ENCODE assay signal across 30 cellular contexts in genomic region chr10:63636812-63637211, GRCh38.
DNase-seq lines count a peak whose midpoint lies in the region; ATAC-seq and TF ChIP-seq lines count a peak whose summit lies in the region.
"Had no signal": no experiment of that assay in that cellular context is flagged by ENCODE, and none has a peak within 500 bp of the region (broad histone marks: within the 10 kb centered on the region; RNA-seq: fewer than 3 reads in every experiment).

No MANE protein-coding gene starts in this region.

- H3K27me3 Mint-ChIP-seq in T-helper 17 cell, result no peaks in the 10 kb centered on the region
- H3K27me3 Mint-ChIP-seq: activated CD4-positive, alpha-beta T cell treated with anti-CD3 and anti-CD28 coated beads for 36 hours; activated naive CD8-positive, alpha-beta T cell treated with anti-CD3 and anti-CD28 coated beads, Interleukin-2, amount 50 U/mL, for 24 hours; activated T-cell treated with anti-CD3 and anti-CD28 coated beads, Interleukin-2, amount 50 U/mL, for 24 hours; CD4-positive, alpha-beta T cell had no signal

- intact Hi-C loops in esophagus squamous epithelium (cut with DNase I), result no loop called here

- peaks cover 5% of the 10 kb centered on the region for H3K4me1 Mint-ChIP-seq in T-helper 17 cell
- H3K4me1 Mint-ChIP-seq: activated CD4-positive, alpha-beta T cell treated with anti-CD3 and anti-CD28 coated beads for 36 hours; central memory CD8-positive, alpha-beta T cell; neural crest cell had no signal

- peaks cover 0 to 2% (median 0%) of the 10 kb centered on the region in 3 donors for H3K4me1 ChIP-seq in esophagus squamous epithelium

- DNase-seq in GM06990 (ENCODE audit: extremely low read depth, insufficient read length) (peak; percentile 42), esophagus squamous epithelium (lab: John Stamatoyannopoulos, UW) (no peak), T-helper 17 cell (no peak)
- DNase-seq in stimulated activated CD8-positive, alpha-beta memory T cell treated with anti-CD3 and anti-CD28 coated beads, Interleukin-4, amount 100 ng/mL, for 48 hours, result no peak
- DNase-seq: activated CD4-positive, alpha-beta T cell treated with anti-CD3 and anti-CD28 coated beads for 36 hours; activated gamma-delta T cell; activated naive CD8-positive, alpha-beta T cell treated with anti-CD3 and anti-CD28 coated beads, Interleukin-2, amount 50 U/mL, for 24 hours; activated T-cell treated with anti-CD3 and anti-CD28 coated beads, Interleukin-2, amount 50 U/mL, for 24 hours; AML-193; CD4-positive, alpha-beta T cell; gastrocnemius medialis; Kasumi-1; mammary epithelial cell; MV-4-11; NCI-H1436 treated with DMSO at 0.1 percent for 48 hours; OCI-M1; small intestine; stimulated activated CD4-positive, alpha-beta T cell treated with anti-CD3 and anti-CD28 coated beads, Interleukin-2, amount 100 ng/mL, for 24 hours; T-helper 2 cell; trophoblast cell had no signal

- WGBS in esophagus squamous epithelium, 2 donors, result 40 to 46% methylated on average over 3 of the region's 3 CpGs

- ATAC-seq in GM18520 (IDR thresholded peaks at IDR 0.05; ENCODE audit: unreplicated experiment), result peak; percentile 54
- ATAC-seq in GM21526 (IDR thresholded peaks at IDR 0.05; ENCODE audit: low FRiP score, unreplicated experiment), result peak; percentile 79
- peak; percentile 54 for ATAC-seq in HG03066 (IDR thresholded peaks at IDR 0.05; ENCODE audit: low read depth, unreplicated experiment)
- ATAC-seq in T-helper 17 cell, result no peak
- ATAC-seq in HG03457 (IDR thresholded peaks at IDR 0.05; ENCODE audit: unreplicated experiment), result no peak
- ATAC-seq: activated CD4-positive, alpha-beta T cell treated with anti-CD3 and anti-CD28 coated beads for 36 hours; activated naive CD8-positive, alpha-beta T cell treated with anti-CD3 and anti-CD28 coated beads, Interleukin-2, amount 50 U/mL, for 24 hours; gastrocnemius medialis; HepG2; SK-N-SH treated with all-trans-retinoic acid at 6 μM for 48 hours had no signal

- H3K4me3 ChIP-seq in GM06990 (replicated peaks; ENCODE audit: low read depth, low read length) (no peak overlapping the region), esophagus squamous epithelium (no peak overlapping the region)
- H3K4me3 ChIP-seq: gastrocnemius medialis had no signal

- no peak overlapping the region for H3K4me3 Mint-ChIP-seq in T-helper 17 cell
- H3K4me3 Mint-ChIP-seq: activated CD4-positive, alpha-beta T cell treated with anti-CD3 and anti-CD28 coated beads for 36 hours; activated naive CD8-positive, alpha-beta T cell treated with anti-CD3 and anti-CD28 coated beads, Interleukin-2, amount 50 U/mL, for 24 hours; activated T-cell treated with anti-CD3 and anti-CD28 coated beads, Interleukin-2, amount 50 U/mL, for 24 hours; CD4-positive, alpha-beta T cell; central memory CD8-positive, alpha-beta T cell; dendritic cell treated with granulocyte-macrophage colony-stimulating factor and Interleukin-4, amounts not matched to agents 40 ng/mL and 50 ng/mL, for 4 days; neural crest cell had no signal

- H3K36me3 ChIP-seq in GM06990 (ENCODE audit: control insufficient read depth, insufficient read depth, low read length) (no peaks in the 10 kb centered on the region), esophagus squamous epithelium (no peaks in the 10 kb centered on the region)
- H3K36me3 ChIP-seq: gastrocnemius medialis had no signal

- no peak overlapping the region for H3K27ac ChIP-seq in esophagus squamous epithelium
- H3K27ac ChIP-seq: gastrocnemius medialis, parathyroid adenoma had no signal

- H3K9me3 ChIP-seq in esophagus squamous epithelium (no peaks in the 10 kb centered on the region), T-helper 17 cell (ENCODE audit: control insufficient read depth, low read length, poor library complexity, severe bottlenecking) (no peaks in the 10 kb centered on the region)
- H3K9me3 ChIP-seq: gastrocnemius medialis had no signal

- no peak overlapping the region for H3K27ac Mint-ChIP-seq in T-helper 17 cell
- H3K27ac Mint-ChIP-seq: activated CD4-positive, alpha-beta T cell treated with anti-CD3 and anti-CD28 coated beads for 36 hours; activated naive CD8-positive, alpha-beta T cell treated with anti-CD3 and anti-CD28 coated beads, Interleukin-2, amount 50 U/mL, for 24 hours; activated T-cell treated with anti-CD3 and anti-CD28 coated beads, Interleukin-2, amount 50 U/mL, for 24 hours; CD4-positive, alpha-beta T cell; dendritic cell treated with granulocyte-macrophage colony-stimulating factor and Interleukin-4, amounts not matched to agents 40 ng/mL and 50 ng/mL, for 4 days had no signal

- TF ChIP-seq POLR2A in esophagus squamous epithelium (IDR thresholded peaks at IDR 0.05), result no peak

- peaks cover 2% of the 10 kb centered on the region for H3K36me3 Mint-ChIP-seq in T-helper 17 cell (ENCODE audit: low read depth)

- no peaks in the 10 kb centered on the region for H3K27me3 ChIP-seq in GM06990 (replicated peaks; ENCODE audit: control insufficient read depth, insufficient read depth, low read length)
- no peaks in the 10 kb centered on the region for H3K27me3 ChIP-seq in esophagus squamous epithelium
- H3K27me3 ChIP-seq: gastrocnemius medialis had no signal

- no peak for TF ChIP-seq CTCF in GM06990 (IDR thresholded peaks at IDR 0.05; ENCODE audit: insufficient read depth, low read length, poor library complexity, severe bottlenecking)
- no peak for TF ChIP-seq CTCF in esophagus squamous epithelium (IDR thresholded peaks at IDR 0.05)

Comparison
In these comparisons a context has a peak if more than half of its experiments do, and no peak if none do; other contexts are left out.
1. ATAC-seq: peak in GM18520 (single experiment), GM21526 (single experiment) and HG03066 (single experiment); none in T-helper 17 cell (single experiment) and HG03457 (single experiment).